In genomic region chr6:31559958-31560696, GRCh38 we compare ENCODE assay signal across 8 cellular contexts. TPM values are rescaled to one million over a fixed set of nuclear protein-coding genes. Genes with fewer than 3 reads are reported as not detected.
DNase-seq lines count a peak whose midpoint lies in the region; ATAC-seq, FAIRE-seq and TF ChIP-seq lines count a peak whose summit lies in the region.

No MANE protein-coding gene starts in this region.

- peak overlapping the region; percentile 94 to 98 (median 95) for H3K27ac Mint-ChIP-seq in IgD-negative memory B cell
- peak overlapping the region; percentile 61 for H3K27ac Mint-ChIP-seq in activated CD4-positive, alpha-beta memory T cell treated with anti-CD3 and anti-CD28 coated beads, Interleukin-2, amount 10 ng/mL, durations not matched to agents 7 days and 5 days

- intact Hi-C loops in pancreas (cut with DNase I) = no loop called here

- H3K27me3 ChIP-seq in pancreas = no peaks in the 10 kb centered on the region

- H3K4me1 Mint-ChIP-seq in IgD-negative memory B cell = peaks cover 48 to 66% (median 64%) of the 10 kb centered on the region in 3 donors
- peaks cover 69% of the 10 kb centered on the region for H3K4me1 Mint-ChIP-seq in activated CD4-positive, alpha-beta memory T cell treated with anti-CD3 and anti-CD28 coated beads, Interleukin-2, amount 10 ng/mL, durations not matched to agents 7 days and 5 days

- peak overlapping the region in 2 of 4 donors; percentile 5 to 37 for H3K27ac ChIP-seq in pancreas

- H3K9me3 ChIP-seq in pancreas = no peaks in the 10 kb centered on the region

- POLR2A ChIA-PET in activated CD4-positive, alpha-beta memory T cell treated with anti-CD3 and anti-CD28 coated beads, Interleukin-2, amount 10 ng/mL, durations not matched to agents 7 days and 5 days (lab: Charles Lee) = interaction anchor here (0.7 to 34.7 kb wide), 10 partner anchors 9 to 178 kb away, joined by 3 to 1578 read pairs (median 5); partner anchors contain the start of genes C6orf47, DDX39B, GPANK1 and LST1

- H3K4me3 Mint-ChIP-seq in IgD-negative memory B cell = peak overlapping the region; percentile 84 to 96 (median 91)
- H3K4me3 Mint-ChIP-seq in activated CD4-positive, alpha-beta memory T cell treated with anti-CD3 and anti-CD28 coated beads, Interleukin-2, amount 10 ng/mL, durations not matched to agents 7 days and 5 days = peak overlapping the region; percentile 66

- 79 to 85% methylated on average over 7 of the region's 7 CpGs for WGBS in pancreas, 2 donors

- H3K36me3 ChIP-seq in pancreas = peaks cover 0 to 20% (median 8%) of the 10 kb centered on the region in 3 donors

- peaks cover 0 to 7% (median 0%) of the 10 kb centered on the region in 3 donors for H3K4me1 ChIP-seq in pancreas

- ATAC-seq in GM21528 (IDR thresholded peaks at IDR 0.05; ENCODE audit: low FRiP score, unreplicated experiment) = peak; percentile 64
- ATAC-seq in pancreas = peak in 3 of 4 donors; percentile 33 to 68 (median 65)

- peaks cover 7% of the 10 kb centered on the region for H3K36me3 Mint-ChIP-seq in IgD-negative memory B cell
- peaks cover 60% of the 10 kb centered on the region for H3K36me3 Mint-ChIP-seq in activated CD4-positive, alpha-beta memory T cell treated with anti-CD3 and anti-CD28 coated beads, Interleukin-2, amount 10 ng/mL, durations not matched to agents 7 days and 5 days (ENCODE audit: low read depth)

- TF ChIP-seq CTCF in fibroblast of the aortic adventitia (IDR thresholded peaks at IDR 0.05; ENCODE audit: insufficient read depth, low read length) (no peak), pancreas (IDR thresholded peaks at IDR 0.05) (no peak)

- CTCF ChIA-PET in activated CD4-positive, alpha-beta memory T cell treated with anti-CD3 and anti-CD28 coated beads, Interleukin-2, amount 10 ng/mL, durations not matched to agents 7 days and 5 days (lab: Charles Lee) = interaction anchor here (0.6 to 24.6 kb wide), 8 partner anchors 9 to 98 kb away, joined by 3 to 751 read pairs (median 4); partner anchors contain the start of genes LTB, NCR3 and TNF

- peak; percentile 90 for DNase-seq in GF-D8 (lab: John Stamatoyannopoulos, UW)
- peak; percentile 67 for DNase-seq in activated CD4-positive, alpha-beta memory T cell treated with anti-CD3 and anti-CD28 coated beads, Interleukin-2, amount 10 ng/mL, durations not matched to agents 7 days and 5 days
- peak; percentile 39 for DNase-seq in fibroblast of the aortic adventitia (ENCODE audit: low read depth)
- DNase-seq in pancreas = peak in 1 of 6 donors; percentile 46
- no peak for DNase-seq in NCI-H2227 (lab: John Stamatoyannopoulos, UW; ENCODE audit: unreplicated experiment)
- no peak for DNase-seq in mesenteric fat pad (ENCODE audit: low spot score)

- no peaks in the 10 kb centered on the region for H3K27me3 Mint-ChIP-seq in IgD-negative memory B cell
- H3K27me3 Mint-ChIP-seq in activated CD4-positive, alpha-beta memory T cell treated with anti-CD3 and anti-CD28 coated beads, Interleukin-2, amount 10 ng/mL, durations not matched to agents 7 days and 5 days = peaks cover 30% of the 10 kb centered on the region

- H3K4me3 ChIP-seq in fibroblast of the aortic adventitia (ENCODE audit: low read depth, low read length) = no peak overlapping the region
- H3K4me3 ChIP-seq in pancreas = no peak overlapping the region

- no peak for FAIRE-seq in pancreas (lab: Jason Lieb, UNC)

- H3K9me3 Mint-ChIP-seq in IgD-negative memory B cell = no peaks in the 10 kb centered on the region
- H3K9me3 Mint-ChIP-seq in activated CD4-positive, alpha-beta memory T cell treated with anti-CD3 and anti-CD28 coated beads, Interleukin-2, amount 10 ng/mL, durations not matched to agents 7 days and 5 days = no peaks in the 10 kb centered on the region

RNA-seq across cellular contexts. Expression of gene LTA, which starts 12.0 kb away (rescaled TPM):
- polyA plus RNA-seq in IgD-negative memory B cell = 16.3 TPM
- 10 to 100 TPM; 37.2 to 38.4 TPM for total RNA-seq in activated CD4-positive, alpha-beta memory T cell treated with anti-CD3 and anti-CD28 coated beads, Interleukin-2, amount 10 ng/mL, durations not matched to agents 7 days and 5 days
- not detected in 2 replicates for total RNA-seq in fibroblast of the aortic adventitia (ENCODE audit: low replicate concordance)
- 1 to 10 TPM in 1 of 6 donors, under 1 TPM in 1, not detected in 4; 0.12 to 1.3 TPM for total RNA-seq in pancreas
- under 1 TPM; 0.05 to 0.15 TPM for polyA plus RNA-seq in pancreas
- not detected for total RNA-seq in mesenteric fat pad

RNA-seq across cellular contexts. Expression of gene NFKBIL1, which starts 12.7 kb away (rescaled TPM):
- polyA plus RNA-seq in IgD-negative memory B cell (11.5 TPM), pancreas (10 to 100 TPM; 26.5 to 46.0 TPM)
- 10 to 100 TPM; 22.8 to 23.6 TPM for total RNA-seq in activated CD4-positive, alpha-beta memory T cell treated with anti-CD3 and anti-CD28 coated beads, Interleukin-2, amount 10 ng/mL, durations not matched to agents 7 days and 5 days
- total RNA-seq in fibroblast of the aortic adventitia (ENCODE audit: low replicate concordance) (20.0 and 48.7 TPM in 2 replicates), pancreas (10 to 100 TPM; 12.1 to 25.3 (median 20.8) TPM), mesenteric fat pad (11.4 TPM)

RNA-seq across cellular contexts. Expression of gene ATP6V1G2, which starts 13.7 kb away (rescaled TPM):
- polyA plus RNA-seq in IgD-negative memory B cell = 0.53 TPM
- total RNA-seq in activated CD4-positive, alpha-beta memory T cell treated with anti-CD3 and anti-CD28 coated beads, Interleukin-2, amount 10 ng/mL, durations not matched to agents 7 days and 5 days = 1 to 10 TPM; 2.7 to 3.8 TPM
- 3.8 and 6.7 TPM in 2 replicates for total RNA-seq in fibroblast of the aortic adventitia (ENCODE audit: low replicate concordance)
- total RNA-seq in pancreas = under 1 TPM; 0.16 to 0.81 (median 0.36) TPM
- 1 to 10 TPM; 1.9 to 2.1 TPM for polyA plus RNA-seq in pancreas
- 1.1 TPM for total RNA-seq in mesenteric fat pad

RNA-seq across cellular contexts. Expression of gene TNF, which starts 15.2 kb away (rescaled TPM):
- polyA plus RNA-seq in IgD-negative memory B cell (6.4 TPM), pancreas (under 1 TPM; 0.11 to 0.42 TPM)
- total RNA-seq in activated CD4-positive, alpha-beta memory T cell treated with anti-CD3 and anti-CD28 coated beads, Interleukin-2, amount 10 ng/mL, durations not matched to agents 7 days and 5 days = 100 to 1,000 TPM; 124 to 130 TPM
- total RNA-seq in fibroblast of the aortic adventitia (ENCODE audit: low replicate concordance) (not detected in 2 replicates), pancreas (under 1 TPM in 5 of 6 donors, not detected in 1; 0.29 to 0.87 (median 0.58) TPM), mesenteric fat pad (1.2 TPM)

RNA-seq across cellular contexts. Expression of gene DDX39B, which starts 18.3 kb away (rescaled TPM):
- 89.4 TPM for polyA plus RNA-seq in IgD-negative memory B cell
- total RNA-seq in activated CD4-positive, alpha-beta memory T cell treated with anti-CD3 and anti-CD28 coated beads, Interleukin-2, amount 10 ng/mL, durations not matched to agents 7 days and 5 days = 100 to 1,000 TPM; 427 to 434 TPM
- 197 and 290 TPM in 2 replicates for total RNA-seq in fibroblast of the aortic adventitia (ENCODE audit: low replicate concordance)
- total RNA-seq in pancreas = 100 to 1,000 TPM; 134 to 233 (median 153) TPM
- polyA plus RNA-seq in pancreas = 100 to 1,000 TPM; 423 to 669 TPM
- total RNA-seq in mesenteric fat pad = 268 TPM

Comparison
In these comparisons a context has a peak if more than half of its experiments do, and no peak if none do; other contexts are left out.
1. DNase-seq: peak in GF-D8 (single experiment), activated CD4-positive, alpha-beta memory T cell treated with anti-CD3 and anti-CD28 coated beads, Interleukin-2, amount 10 ng/mL, durations not matched to agents 7 days and 5 days (single experiment) and fibroblast of the aortic adventitia (single experiment); none in NCI-H2227 (single experiment) and mesenteric fat pad (single experiment).
2. RNA of gene LTA, which starts 12.0 kb away (total RNA-seq): 37.2 to 38.4 TPM in activated CD4-positive, alpha-beta memory T cell treated with anti-CD3 and anti-CD28 coated beads, Interleukin-2, amount 10 ng/mL, durations not matched to agents 7 days and 5 days; 0.12 to 1.3 TPM in pancreas, not detected in fibroblast of the aortic adventitia and not detected in mesenteric fat pad (single experiment); every median in the first group is over 10 times any median in the second.